Comparison of ENCODE assay signal across 8 cellular contexts in the genomic region with DNA sequence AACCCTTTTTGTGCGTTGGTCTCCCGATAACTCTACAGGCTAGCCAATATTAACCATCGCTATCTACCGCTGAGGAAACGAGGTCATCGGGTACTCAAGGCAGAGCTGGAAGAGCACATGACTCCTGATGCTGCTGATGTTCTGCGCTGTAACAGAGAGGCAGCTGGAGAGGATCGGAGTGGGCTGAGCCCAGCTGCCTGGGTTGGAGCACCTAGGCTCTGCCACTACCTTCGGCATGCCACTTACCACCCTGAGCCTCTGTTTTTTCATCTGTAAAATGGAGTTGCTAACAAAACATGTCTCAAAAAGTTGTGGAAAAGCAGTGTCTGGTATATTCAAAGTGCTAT. TPM values are rescaled to one million over a fixed set of nuclear protein-coding genes. Genes with fewer than 3 reads are reported as not detected.
A peak's percentile ranks its signal among the peaks of the same experiment; 100 is the strongest.
DNase-seq lines count a peak whose midpoint lies in the region; ATAC-seq and TF ChIP-seq lines count a peak whose summit lies in the region.

No MANE protein-coding gene starts in this region.

- H3K4me2 ChIP-seq in SU-DHL-6 (ENCODE audit: low read depth, low read length, poor library complexity, severe bottlenecking) = peak overlapping the region; percentile 63

- H3K27me3 ChIP-seq in SU-DHL-6 (ENCODE audit: low read length) = no peaks in the 10 kb centered on the region
- H3K27me3 ChIP-seq in foreskin keratinocyte = no peaks in the 10 kb centered on the region

- peaks cover 6% of the 10 kb centered on the region for H3K4me1 Mint-ChIP-seq in activated naive CD4-positive, alpha-beta T cell treated with anti-CD3 and anti-CD28 coated beads for 36 hours (ENCODE audit: low read depth)
- peaks cover 18% of the 10 kb centered on the region for H3K4me1 Mint-ChIP-seq in progenitor cell of endocrine pancreas (ENCODE audit: low read depth)

- H3K9me2 ChIP-seq in SU-DHL-6 (replicated peaks; ENCODE audit: insufficient read depth, low read length) = no peaks in the 10 kb centered on the region

- no peaks in the 10 kb centered on the region for H3K9me3 ChIP-seq in SU-DHL-6 (ENCODE audit: insufficient read depth, low read length)

- ATAC-seq in foreskin keratinocyte (peak; percentile 32), HG03378 (IDR thresholded peaks at IDR 0.05; ENCODE audit: unreplicated experiment) (no peak)

- H3K4me1 ChIP-seq in foreskin keratinocyte = peaks cover 34% of the 10 kb centered on the region

- H3F3A ChIP-seq in SU-DHL-6 (ENCODE audit: insufficient read depth) = no peaks in the 10 kb centered on the region

- TF ChIP-seq CTCF in SU-DHL-6 (IDR thresholded peaks at IDR 0.05; ENCODE audit: insufficient read depth, low read length, poor library complexity, severe bottlenecking) (no peak), foreskin keratinocyte (conservative IDR thresholded peaks at IDR 0.05) (no peak), progenitor cell of endocrine pancreas (IDR thresholded peaks at IDR 0.05; ENCODE audit: unreplicated experiment) (no peak)

- DNase-seq in activated naive CD4-positive, alpha-beta T cell treated with anti-CD3 and anti-CD28 coated beads for 36 hours = no peak
- no peak for DNase-seq in activated naive CD4-positive, alpha-beta T cell treated with Interleukin-2 at 50 U/mL for 16 hours
- peak in 1 of 2 donors; percentile 39 for DNase-seq in foreskin keratinocyte
- no peak for DNase-seq in progenitor cell of endocrine pancreas (ENCODE audit: low spot score, unreplicated experiment)
- DNase-seq in GM19240 (ENCODE audit: insufficient read length, low spot score) = no peak
- DNase-seq in activated CD4-positive, alpha-beta T cell treated with anti-CD3 and anti-CD28 coated beads, Interleukin-2, amount 50 U/mL, for 1 hour = no peak

- H4K20me1 ChIP-seq in SU-DHL-6 (ENCODE audit: low read depth, low read length) = no peaks in the 10 kb centered on the region

- H3K36me3 Mint-ChIP-seq in activated naive CD4-positive, alpha-beta T cell treated with anti-CD3 and anti-CD28 coated beads for 36 hours (ENCODE audit: low read depth) = no peaks in the 10 kb centered on the region
- peaks cover 1% of the 10 kb centered on the region for H3K36me3 Mint-ChIP-seq in progenitor cell of endocrine pancreas (ENCODE audit: insufficient read depth)

- H3K4me3 Mint-ChIP-seq in activated naive CD4-positive, alpha-beta T cell treated with anti-CD3 and anti-CD28 coated beads for 36 hours = peak overlapping the region; percentile 72
- H3K4me3 Mint-ChIP-seq in progenitor cell of endocrine pancreas (ENCODE audit: low read depth) = peak overlapping the region; percentile 78

- peaks cover 2% of the 10 kb centered on the region for H3K27me3 Mint-ChIP-seq in activated naive CD4-positive, alpha-beta T cell treated with anti-CD3 and anti-CD28 coated beads for 36 hours (ENCODE audit: low read depth)
- H3K27me3 Mint-ChIP-seq in progenitor cell of endocrine pancreas = peaks cover 8% of the 10 kb centered on the region

- H2AFZ ChIP-seq in SU-DHL-6 (ENCODE audit: low read depth, low read length, severe bottlenecking) = peak overlapping the region; percentile 92

- no peak overlapping the region for H3K27ac Mint-ChIP-seq in activated naive CD4-positive, alpha-beta T cell treated with anti-CD3 and anti-CD28 coated beads for 36 hours
- H3K27ac Mint-ChIP-seq in progenitor cell of endocrine pancreas = peak overlapping the region; percentile 87

- H3K79me2 ChIP-seq in SU-DHL-6 (ENCODE audit: insufficient read depth, low read length) = no peaks in the 10 kb centered on the region

- H3K9me3 Mint-ChIP-seq in activated naive CD4-positive, alpha-beta T cell treated with anti-CD3 and anti-CD28 coated beads for 36 hours = no peaks in the 10 kb centered on the region
- H3K9me3 Mint-ChIP-seq in progenitor cell of endocrine pancreas (ENCODE audit: low read depth) = no peaks in the 10 kb centered on the region

- H3K27ac ChIP-seq in SU-DHL-6 (ENCODE audit: low read depth, low read length) (no peak overlapping the region), foreskin keratinocyte (peak overlapping the region; percentile 36)

- CTCF ChIA-PET in activated naive CD4-positive, alpha-beta T cell treated with anti-CD3 and anti-CD28 coated beads for 36 hours (lab: Charles Lee) = interaction anchor here (0.6 to 5.6 kb wide), 3 partner anchors 11 to 326 kb away, joined by 3 to 40 read pairs (median 3); no protein-coding TSS in a partner anchor

- H3K4me3 ChIP-seq in SU-DHL-6 (ENCODE audit: insufficient read depth, low read length, poor library complexity, severe bottlenecking) = peak overlapping the region; percentile 62

- H3K9ac ChIP-seq in SU-DHL-6 (ENCODE audit: low read length) = peak overlapping the region; percentile 77

- no peaks in the 10 kb centered on the region for H3K36me3 ChIP-seq in SU-DHL-6 (ENCODE audit: low read length)

- intact Hi-C loops in activated naive CD4-positive, alpha-beta T cell treated with anti-CD3 and anti-CD28 coated beads for 36 hours (cut with micrococcal nuclease) = loop anchor here (1.0 to 5.0 kb wide), 2 partner anchors 49 to 71 kb away; a partner anchor contains a TSS

RNA-seq across cellular contexts. Expression of a gene that starts 0.4 kb away (rescaled TPM):
- total RNA-seq in activated naive CD4-positive, alpha-beta T cell treated with anti-CD3 and anti-CD28 coated beads for 36 hours = 1 to 10 TPM; 1.8 to 2.4 TPM
- total RNA-seq in foreskin keratinocyte (5.5 and 6.8 TPM in 2 replicates), progenitor cell of endocrine pancreas (15.7 and 16.1 TPM in 2 replicates)
- 4.0 and 4.2 TPM in 2 replicates for polyA plus RNA-seq in foreskin keratinocyte

RNA-seq across cellular contexts. Expression of a gene that starts 35.0 kb away (rescaled TPM):
- total RNA-seq in activated naive CD4-positive, alpha-beta T cell treated with anti-CD3 and anti-CD28 coated beads for 36 hours = 10 to 100 TPM; 11.7 to 12.3 TPM
- 0.53 and 0.61 TPM in 2 replicates for total RNA-seq in foreskin keratinocyte
- polyA plus RNA-seq in foreskin keratinocyte = 0.58 and 0.65 TPM in 2 replicates
- 20.0 and 20.5 TPM in 2 replicates for total RNA-seq in progenitor cell of endocrine pancreas

RNA-seq across cellular contexts. Expression of a gene that starts 36.3 kb away (rescaled TPM):
- total RNA-seq in activated naive CD4-positive, alpha-beta T cell treated with anti-CD3 and anti-CD28 coated beads for 36 hours = not detected
- total RNA-seq in foreskin keratinocyte (not detected in 2 replicates), progenitor cell of endocrine pancreas (128 and 139 TPM in 2 replicates)
- 0.03 TPM in 1 of 2 replicates, not detected in the other for polyA plus RNA-seq in foreskin keratinocyte

RNA-seq across cellular contexts. Expression of a gene that starts 41.5 kb away (rescaled TPM):
- total RNA-seq in activated naive CD4-positive, alpha-beta T cell treated with anti-CD3 and anti-CD28 coated beads for 36 hours = not detected
- not detected in 2 replicates for total RNA-seq in foreskin keratinocyte
- polyA plus RNA-seq in foreskin keratinocyte = not detected in 2 replicates
- total RNA-seq in progenitor cell of endocrine pancreas = not detected in 2 replicates

RNA-seq across cellular contexts. Expression of a gene that starts 49.1 kb away (rescaled TPM):
- 10 to 100 TPM; 74.6 to 76.5 TPM for total RNA-seq in activated naive CD4-positive, alpha-beta T cell treated with anti-CD3 and anti-CD28 coated beads for 36 hours
- total RNA-seq in foreskin keratinocyte = 88.7 and 93.1 TPM in 2 replicates
- polyA plus RNA-seq in foreskin keratinocyte = 93.8 and 102 TPM in 2 replicates
- 66.0 and 68.6 TPM in 2 replicates for total RNA-seq in progenitor cell of endocrine pancreas

Comparison
In these comparisons a context has a peak if more than half of its experiments do, and no peak if none do; other contexts are left out.
1. RNA of a gene that starts 36.3 kb away (total RNA-seq): 128 to 139 TPM in progenitor cell of endocrine pancreas; not detected in activated naive CD4-positive, alpha-beta T cell treated with anti-CD3 and anti-CD28 coated beads for 36 hours and not detected in foreskin keratinocyte; every median in the first group is over 100 times any median in the second.